1 cellular context compared by ENCODE assay signal in genomic region chr21:14989359-14989758, GRCh38.
TF ChIP-seq lines count a peak whose summit lies in the region.

No MANE protein-coding gene starts in this region.

TF ChIP-seq in WTC11, 78 proteins besides CTCF, POLR2A, EP300 and RAD21 (continued from another document):
- TF ChIP-seq ARID4B (CRISPR knock-in tag; IDR thresholded peaks at IDR 0.05; ENCODE audit: borderline replicate concordance) (no peak), SP1 (CRISPR knock-in tag; conservative IDR thresholded peaks at IDR 0.05) (no peak), ERG (CRISPR knock-in tag; IDR thresholded peaks at IDR 0.05) (no peak), ZNF138 (CRISPR knock-in tag; conservative IDR thresholded peaks at IDR 0.05) (no peak), AFF4 (CRISPR knock-in tag; IDR thresholded peaks at IDR 0.05; ENCODE audit: borderline replicate concordance) (no peak), TEAD1 (CRISPR knock-in tag; IDR thresholded peaks at IDR 0.05) (no peak), OVOL2 (CRISPR knock-in tag; IDR thresholded peaks at IDR 0.05; ENCODE audit: borderline replicate concordance) (no peak), ZNF423 (CRISPR knock-in tag; IDR thresholded peaks at IDR 0.05) (no peak), MXD4 (CRISPR knock-in tag; IDR thresholded peaks at IDR 0.05; ENCODE audit: borderline replicate concordance) (no peak), JAZF1 (CRISPR knock-in tag; IDR thresholded peaks at IDR 0.05) (no peak), ZNF396 (CRISPR knock-in tag; IDR thresholded peaks at IDR 0.05; ENCODE audit: borderline replicate concordance) (no peak), ZBTB21 (CRISPR knock-in tag; IDR thresholded peaks at IDR 0.05; ENCODE audit: borderline replicate concordance) (no peak), ETV6 (CRISPR knock-in tag; IDR thresholded peaks at IDR 0.05) (no peak), ZNF671 (CRISPR knock-in tag; IDR thresholded peaks at IDR 0.05) (no peak), GTF2I (CRISPR knock-in tag; conservative IDR thresholded peaks at IDR 0.05) (no peak)
- TF ChIP-seq, protein P1, sequence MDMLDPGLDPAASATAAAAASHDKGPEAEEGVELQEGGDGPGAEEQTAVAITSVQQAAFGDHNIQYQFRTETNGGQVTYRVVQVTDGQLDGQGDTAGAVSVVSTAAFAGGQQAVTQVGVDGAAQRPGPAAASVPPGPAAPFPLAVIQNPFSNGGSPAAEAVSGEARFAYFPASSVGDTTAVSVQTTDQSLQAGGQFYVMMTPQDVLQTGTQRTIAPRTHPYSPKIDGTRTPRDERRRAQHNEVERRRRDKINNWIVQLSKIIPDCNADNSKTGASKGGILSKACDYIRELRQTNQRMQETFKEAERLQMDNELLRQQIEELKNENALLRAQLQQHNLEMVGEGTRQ (CRISPR knock-in tag; IDR thresholded peaks at IDR 0.05): no peak
- TF ChIP-seq, protein P2, sequence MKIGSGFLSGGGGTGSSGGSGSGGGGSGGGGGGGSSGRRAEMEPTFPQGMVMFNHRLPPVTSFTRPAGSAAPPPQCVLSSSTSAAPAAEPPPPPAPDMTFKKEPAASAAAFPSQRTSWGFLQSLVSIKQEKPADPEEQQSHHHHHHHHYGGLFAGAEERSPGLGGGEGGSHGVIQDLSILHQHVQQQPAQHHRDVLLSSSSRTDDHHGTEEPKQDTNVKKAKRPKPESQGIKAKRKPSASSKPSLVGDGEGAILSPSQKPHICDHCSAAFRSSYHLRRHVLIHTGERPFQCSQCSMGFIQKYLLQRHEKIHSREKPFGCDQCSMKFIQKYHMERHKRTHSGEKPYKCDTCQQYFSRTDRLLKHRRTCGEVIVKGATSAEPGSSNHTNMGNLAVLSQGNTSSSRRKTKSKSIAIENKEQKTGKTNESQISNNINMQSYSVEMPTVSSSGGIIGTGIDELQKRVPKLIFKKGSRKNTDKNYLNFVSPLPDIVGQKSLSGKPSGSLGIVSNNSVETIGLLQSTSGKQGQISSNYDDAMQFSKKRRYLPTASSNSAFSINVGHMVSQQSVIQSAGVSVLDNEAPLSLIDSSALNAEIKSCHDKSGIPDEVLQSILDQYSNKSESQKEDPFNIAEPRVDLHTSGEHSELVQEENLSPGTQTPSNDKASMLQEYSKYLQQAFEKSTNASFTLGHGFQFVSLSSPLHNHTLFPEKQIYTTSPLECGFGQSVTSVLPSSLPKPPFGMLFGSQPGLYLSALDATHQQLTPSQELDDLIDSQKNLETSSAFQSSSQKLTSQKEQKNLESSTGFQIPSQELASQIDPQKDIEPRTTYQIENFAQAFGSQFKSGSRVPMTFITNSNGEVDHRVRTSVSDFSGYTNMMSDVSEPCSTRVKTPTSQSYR (CRISPR knock-in tag; IDR thresholded peaks at IDR 0.05): no peak
